Comparison of ENCODE assay signal across 1 cellular context in the genomic region with DNA sequence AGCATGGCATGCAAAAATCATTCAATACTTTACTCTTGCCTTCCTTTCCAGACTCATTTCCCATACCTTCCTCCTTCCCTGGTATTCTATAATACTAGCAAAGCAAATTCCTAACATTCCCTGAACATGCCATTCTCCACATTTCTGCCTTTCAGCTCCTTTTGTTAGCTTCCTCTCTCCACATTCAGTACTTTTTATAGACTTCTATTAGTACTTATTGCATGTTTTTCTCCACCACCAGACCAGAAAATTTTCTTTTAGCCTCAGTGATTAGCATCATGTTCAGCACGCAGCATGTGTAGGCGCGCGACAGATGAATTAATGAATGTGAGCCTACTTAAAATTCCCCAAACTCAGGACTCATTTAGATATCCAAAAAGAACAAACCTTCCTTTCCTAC.
A peak's percentile ranks its signal among the peaks of the same experiment; 100 is the strongest.
TF ChIP-seq lines count a peak whose summit lies in the region.

No MANE protein-coding gene starts in this region.

TF ChIP-seq in H1, 55 proteins besides CTCF, POLR2A, EP300 and RAD21 (continued from another document):
- TF ChIP-seq, protein P1, sequence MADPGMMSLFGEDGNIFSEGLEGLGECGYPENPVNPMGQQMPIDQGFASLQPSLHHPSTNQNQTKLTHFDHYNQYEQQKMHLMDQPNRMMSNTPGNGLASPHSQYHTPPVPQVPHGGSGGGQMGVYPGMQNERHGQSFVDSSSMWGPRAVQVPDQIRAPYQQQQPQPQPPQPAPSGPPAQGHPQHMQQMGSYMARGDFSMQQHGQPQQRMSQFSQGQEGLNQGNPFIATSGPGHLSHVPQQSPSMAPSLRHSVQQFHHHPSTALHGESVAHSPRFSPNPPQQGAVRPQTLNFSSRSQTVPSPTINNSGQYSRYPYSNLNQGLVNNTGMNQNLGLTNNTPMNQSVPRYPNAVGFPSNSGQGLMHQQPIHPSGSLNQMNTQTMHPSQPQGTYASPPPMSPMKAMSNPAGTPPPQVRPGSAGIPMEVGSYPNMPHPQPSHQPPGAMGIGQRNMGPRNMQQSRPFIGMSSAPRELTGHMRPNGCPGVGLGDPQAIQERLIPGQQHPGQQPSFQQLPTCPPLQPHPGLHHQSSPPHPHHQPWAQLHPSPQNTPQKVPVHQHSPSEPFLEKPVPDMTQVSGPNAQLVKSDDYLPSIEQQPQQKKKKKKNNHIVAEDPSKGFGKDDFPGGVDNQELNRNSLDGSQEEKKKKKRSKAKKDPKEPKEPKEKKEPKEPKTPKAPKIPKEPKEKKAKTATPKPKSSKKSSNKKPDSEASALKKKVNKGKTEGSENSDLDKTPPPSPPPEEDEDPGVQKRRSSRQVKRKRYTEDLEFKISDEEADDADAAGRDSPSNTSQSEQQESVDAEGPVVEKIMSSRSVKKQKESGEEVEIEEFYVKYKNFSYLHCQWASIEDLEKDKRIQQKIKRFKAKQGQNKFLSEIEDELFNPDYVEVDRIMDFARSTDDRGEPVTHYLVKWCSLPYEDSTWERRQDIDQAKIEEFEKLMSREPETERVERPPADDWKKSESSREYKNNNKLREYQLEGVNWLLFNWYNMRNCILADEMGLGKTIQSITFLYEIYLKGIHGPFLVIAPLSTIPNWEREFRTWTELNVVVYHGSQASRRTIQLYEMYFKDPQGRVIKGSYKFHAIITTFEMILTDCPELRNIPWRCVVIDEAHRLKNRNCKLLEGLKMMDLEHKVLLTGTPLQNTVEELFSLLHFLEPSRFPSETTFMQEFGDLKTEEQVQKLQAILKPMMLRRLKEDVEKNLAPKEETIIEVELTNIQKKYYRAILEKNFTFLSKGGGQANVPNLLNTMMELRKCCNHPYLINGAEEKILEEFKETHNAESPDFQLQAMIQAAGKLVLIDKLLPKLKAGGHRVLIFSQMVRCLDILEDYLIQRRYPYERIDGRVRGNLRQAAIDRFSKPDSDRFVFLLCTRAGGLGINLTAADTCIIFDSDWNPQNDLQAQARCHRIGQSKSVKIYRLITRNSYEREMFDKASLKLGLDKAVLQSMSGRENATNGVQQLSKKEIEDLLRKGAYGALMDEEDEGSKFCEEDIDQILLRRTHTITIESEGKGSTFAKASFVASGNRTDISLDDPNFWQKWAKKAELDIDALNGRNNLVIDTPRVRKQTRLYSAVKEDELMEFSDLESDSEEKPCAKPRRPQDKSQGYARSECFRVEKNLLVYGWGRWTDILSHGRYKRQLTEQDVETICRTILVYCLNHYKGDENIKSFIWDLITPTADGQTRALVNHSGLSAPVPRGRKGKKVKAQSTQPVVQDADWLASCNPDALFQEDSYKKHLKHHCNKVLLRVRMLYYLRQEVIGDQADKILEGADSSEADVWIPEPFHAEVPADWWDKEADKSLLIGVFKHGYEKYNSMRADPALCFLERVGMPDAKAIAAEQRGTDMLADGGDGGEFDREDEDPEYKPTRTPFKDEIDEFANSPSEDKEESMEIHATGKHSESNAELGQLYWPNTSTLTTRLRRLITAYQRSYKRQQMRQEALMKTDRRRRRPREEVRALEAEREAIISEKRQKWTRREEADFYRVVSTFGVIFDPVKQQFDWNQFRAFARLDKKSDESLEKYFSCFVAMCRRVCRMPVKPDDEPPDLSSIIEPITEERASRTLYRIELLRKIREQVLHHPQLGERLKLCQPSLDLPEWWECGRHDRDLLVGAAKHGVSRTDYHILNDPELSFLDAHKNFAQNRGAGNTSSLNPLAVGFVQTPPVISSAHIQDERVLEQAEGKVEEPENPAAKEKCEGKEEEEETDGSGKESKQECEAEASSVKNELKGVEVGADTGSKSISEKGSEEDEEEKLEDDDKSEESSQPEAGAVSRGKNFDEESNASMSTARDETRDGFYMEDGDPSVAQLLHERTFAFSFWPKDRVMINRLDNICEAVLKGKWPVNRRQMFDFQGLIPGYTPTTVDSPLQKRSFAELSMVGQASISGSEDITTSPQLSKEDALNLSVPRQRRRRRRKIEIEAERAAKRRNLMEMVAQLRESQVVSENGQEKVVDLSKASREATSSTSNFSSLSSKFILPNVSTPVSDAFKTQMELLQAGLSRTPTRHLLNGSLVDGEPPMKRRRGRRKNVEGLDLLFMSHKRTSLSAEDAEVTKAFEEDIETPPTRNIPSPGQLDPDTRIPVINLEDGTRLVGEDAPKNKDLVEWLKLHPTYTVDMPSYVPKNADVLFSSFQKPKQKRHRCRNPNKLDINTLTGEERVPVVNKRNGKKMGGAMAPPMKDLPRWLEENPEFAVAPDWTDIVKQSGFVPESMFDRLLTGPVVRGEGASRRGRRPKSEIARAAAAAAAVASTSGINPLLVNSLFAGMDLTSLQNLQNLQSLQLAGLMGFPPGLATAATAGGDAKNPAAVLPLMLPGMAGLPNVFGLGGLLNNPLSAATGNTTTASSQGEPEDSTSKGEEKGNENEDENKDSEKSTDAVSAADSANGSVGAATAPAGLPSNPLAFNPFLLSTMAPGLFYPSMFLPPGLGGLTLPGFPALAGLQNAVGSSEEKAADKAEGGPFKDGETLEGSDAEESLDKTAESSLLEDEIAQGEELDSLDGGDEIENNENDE (IDR thresholded peaks at IDR 0.05; ENCODE audit: insufficient replicate concordance, low read length) = peak; percentile 74
- 0 out of 2 replicates have a peak, but pooled peaks have one; percentile 40 for TF ChIP-seq TCF12 (IDR thresholded peaks at IDR 0.05; ENCODE audit: low read depth, low read length)
- TF ChIP-seq SP1 (IDR thresholded peaks at IDR 0.05; ENCODE audit: low read depth, low read length) = peak; percentile 77; the same call in 1 of the 2 replicates
- TF ChIP-seq NRF1 (IDR thresholded peaks at IDR 0.05; ENCODE audit: low read depth, low read length) = no peak
- 0 out of 2 replicates have a peak, but pooled peaks have one; percentile 44 for TF ChIP-seq CHD2 (IDR thresholded peaks at IDR 0.05; ENCODE audit: low read length)
- TF ChIP-seq TEAD4 (IDR thresholded peaks at IDR 0.05; ENCODE audit: low read depth, low read length) = peak; percentile 100
- TF ChIP-seq CHD1 (IDR thresholded peaks at IDR 0.05; ENCODE audit: low read depth, low read length) = no peak
TF ChIP-seq in H1: peak in this region for 8.
